Comparison of ENCODE assay signal across 8 cellular contexts in the genomic region with DNA sequence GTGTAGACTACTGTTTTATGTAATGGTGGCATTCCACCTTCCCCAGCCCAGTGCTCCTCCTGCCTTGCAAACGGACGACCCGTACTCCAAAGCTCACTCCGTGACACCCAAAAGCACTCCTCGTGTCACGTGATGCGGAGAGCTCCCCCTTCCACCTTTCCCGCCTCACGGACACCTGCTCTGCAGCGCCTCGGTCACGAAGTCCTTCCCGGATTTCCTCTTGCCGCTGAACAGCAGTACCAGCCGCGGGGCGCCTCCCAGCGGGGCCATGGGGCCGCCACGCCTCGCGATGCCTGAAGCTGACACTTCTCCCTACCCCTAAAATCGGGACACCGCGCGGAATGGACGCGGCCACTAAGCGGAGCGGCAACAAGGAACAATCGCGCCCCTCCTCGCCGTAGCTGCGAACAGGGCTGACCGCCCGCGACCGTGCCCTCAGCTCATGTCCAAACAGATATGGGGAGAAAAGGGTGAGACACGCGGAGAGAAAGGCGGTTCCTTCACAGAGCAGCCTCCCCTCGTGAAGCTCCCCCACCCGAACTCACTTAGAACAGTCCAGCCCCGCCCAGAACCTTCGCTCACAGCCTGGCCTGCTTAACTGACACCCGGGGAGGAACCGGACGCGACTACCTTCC. TPM values are rescaled to one million over a fixed set of nuclear protein-coding genes. Genes with fewer than 3 reads are reported as not detected.
DNase-seq lines count a peak whose midpoint lies in the region; ATAC-seq and TF ChIP-seq lines count a peak whose summit lies in the region.

Gene PMVK (minus strand): TSS at position 304 of the 635 bp plus-strand sequence. CDS start 34 bp downstream, at position 270.

- H3K27me3 ChIP-seq in dorsolateral prefrontal cortex: no peaks in the 10 kb centered on the region

- intact Hi-C loops in activated CD4-positive, alpha-beta memory T cell treated with anti-CD3 and anti-CD28 coated beads for 36 hours (cut with micrococcal nuclease): loop anchor here (1.0 to 5.0 kb wide), 8 partner anchors 19 to 377 kb away; partner anchors contain the start of genes ADAR, CKS1B, EFNA4 and ZBTB7B
- intact Hi-C loops in dorsolateral prefrontal cortex (cut with DNase I) (loop anchor here (2.0 to 5.0 kb wide), 5 partner anchors 18 to 378 kb away; partner anchors contain the start of genes UBE2Q1 (in 2 of the 2) and KCNN3 (in 1 of the 2)), lower leg skin (cut with DNase I; ENCODE audit: low total_unique reads) (no loop called here)

- 0 to 1% methylated on average over 48 to 50 of the region's 50 CpGs for WGBS in lower leg skin, 2 donors

- TF ChIP-seq CTCF in dorsolateral prefrontal cortex (IDR thresholded peaks at IDR 0.05 in 54 of 56, conservative IDR thresholded peaks at IDR 0.05 in 2 of 56; ENCODE audit: low read depth in 1 of 56, partially characterized antibody in 56 of 56) (peak in 53 of 56 donors; percentile 25 to 73 (median 53)), lower leg skin (IDR thresholded peaks at IDR 0.05) (peak in 1 of 3 donors; percentile 29)

- H3K4me3 Mint-ChIP-seq in activated CD4-positive, alpha-beta memory T cell treated with anti-CD3 and anti-CD28 coated beads for 36 hours: peak within 1 kb of the TSS; percentile 90

- H3K27ac ChIP-seq in dorsolateral prefrontal cortex: peak within 1 kb of the TSS; percentile 74 to 100 (median 99)

- peaks cover 54% of the 10 kb centered on the region for H3K4me1 Mint-ChIP-seq in activated CD4-positive, alpha-beta memory T cell treated with anti-CD3 and anti-CD28 coated beads for 36 hours (ENCODE audit: low read depth)

- H3K27me3 Mint-ChIP-seq in activated CD4-positive, alpha-beta memory T cell treated with anti-CD3 and anti-CD28 coated beads for 36 hours: no peaks in the 10 kb centered on the region

- no peak for TF ChIP-seq POLR2A in lower leg skin (IDR thresholded peaks at IDR 0.05)

- CTCF ChIA-PET in activated CD4-positive, alpha-beta memory T cell treated with anti-CD3 and anti-CD28 coated beads for 36 hours (lab: Charles Lee): interaction anchor here (0.7 to 3.5 kb wide), 30 partner anchors 9 to 376 kb away, joined by 3 to 17 read pairs (median 4); partner anchors contain the start of genes ADAM15, EFNA4, FLAD1 and PBXIP1

- no peaks in the 10 kb centered on the region for H3K9me3 Mint-ChIP-seq in activated CD4-positive, alpha-beta memory T cell treated with anti-CD3 and anti-CD28 coated beads for 36 hours

- H3K4me3 ChIP-seq in dorsolateral prefrontal cortex: peak within 1 kb of the TSS; percentile 57 to 100 (median 83)
- H3K4me3 ChIP-seq in lower leg skin (ENCODE audit: low read depth, poor library complexity, severe bottlenecking): peak within 1 kb of the TSS; percentile 67

- peak within 1 kb of the TSS; percentile 96 for H3K27ac Mint-ChIP-seq in activated CD4-positive, alpha-beta memory T cell treated with anti-CD3 and anti-CD28 coated beads for 36 hours

- peak; percentile 79 for ATAC-seq in GM19395 (IDR thresholded peaks at IDR 0.05; ENCODE audit: unreplicated experiment)
- ATAC-seq in HG03565 (IDR thresholded peaks at IDR 0.05; ENCODE audit: unreplicated experiment): peak; percentile 51

- peaks cover 6% of the 10 kb centered on the region for H3K36me3 Mint-ChIP-seq in activated CD4-positive, alpha-beta memory T cell treated with anti-CD3 and anti-CD28 coated beads for 36 hours

- POLR2A ChIA-PET in activated CD4-positive, alpha-beta memory T cell treated with anti-CD3 and anti-CD28 coated beads for 36 hours (lab: Charles Lee): interaction anchor here (0.5 to 3.1 kb wide), 20 partner anchors 10 to 595 kb away, joined by 3 to 20 read pairs (median 4); partner anchors contain the start of genes ADAM15, CKS1B, EFNA4 and FLAD1

- DNase-seq in CD1c-positive myeloid dendritic cell (ENCODE audit: extremely low spot score): peak; percentile 96
- peak; percentile 94 for DNase-seq in NCI-H774 (lab: John Stamatoyannopoulos, UW)
- peak; percentile 96 for DNase-seq in activated CD4-positive, alpha-beta memory T cell treated with anti-CD3 and anti-CD28 coated beads for 36 hours
- DNase-seq in dorsolateral prefrontal cortex: peak; percentile 92 to 97 (median 96)
- DNase-seq in lower leg skin (ENCODE audit: low spot score in 2 of 2): peak; percentile 95 to 99
- peak; percentile 91 to 93 for DNase-seq in stimulated activated CD4-positive, alpha-beta T cell treated with anti-CD3 and anti-CD28 coated beads, Interleukin-4, amount 100 ng/mL, for 48 hours (ENCODE audit: low read depth in 2 of 2)

RNA-seq across cellular contexts. Expression of gene PMVK, which starts in this region (rescaled TPM):
- 10 to 100 TPM; 51.2 to 54.0 TPM for total RNA-seq in activated CD4-positive, alpha-beta memory T cell treated with anti-CD3 and anti-CD28 coated beads for 36 hours
- total RNA-seq in dorsolateral prefrontal cortex (10 to 100 TPM; 28.0 to 64.2 (median 44.6) TPM), lower leg skin (10 to 100 TPM; 20.6 to 37.0 (median 33.3) TPM)

Comparison
In these comparisons a context has a peak if more than half of its experiments do, and no peak if none do; other contexts are left out.
1. Peak in every context shown above with its lines: DNase-seq, ATAC-seq, H3K4me3 ChIP-seq and H3K27ac ChIP-seq.